In the genomic region with DNA sequence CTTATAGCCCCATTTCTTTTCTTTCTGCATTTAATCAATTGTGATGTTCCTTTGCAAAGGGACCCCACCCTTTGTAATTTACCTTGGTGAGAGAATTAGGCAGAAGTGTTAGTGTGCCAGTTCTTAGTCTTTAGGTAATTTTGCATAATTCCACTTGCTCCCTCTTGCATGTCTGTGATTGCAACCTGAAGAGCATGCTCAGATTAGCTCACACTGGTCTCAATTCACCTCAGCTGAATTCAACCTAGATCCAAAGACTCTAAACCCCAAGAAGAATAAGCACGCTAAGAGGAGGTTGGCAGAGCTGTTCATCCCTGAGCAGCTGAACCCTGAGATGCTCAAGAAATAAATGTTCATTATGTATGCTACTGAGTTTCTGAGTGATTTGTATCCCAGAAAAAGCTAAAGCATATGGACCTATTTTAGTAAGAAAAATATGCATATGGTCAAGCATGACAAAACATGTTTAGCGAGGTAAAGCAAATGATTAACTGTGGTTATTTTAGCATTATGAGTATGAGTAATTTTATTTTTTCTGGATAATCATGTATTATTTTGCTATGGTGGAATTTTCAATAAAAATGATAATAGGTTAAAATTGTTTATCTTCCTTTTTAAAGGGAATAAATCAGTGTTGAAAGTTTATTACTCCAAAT, we compare ENCODE assay signal across 1 cellular context.
TF ChIP-seq lines count a peak whose summit lies in the region.

No MANE protein-coding gene starts in this region.

TF ChIP-seq in GM23338, 12 proteins besides CTCF, POLR2A, EP300 and RAD21 (continued from another document):
- TF ChIP-seq, protein P1, sequence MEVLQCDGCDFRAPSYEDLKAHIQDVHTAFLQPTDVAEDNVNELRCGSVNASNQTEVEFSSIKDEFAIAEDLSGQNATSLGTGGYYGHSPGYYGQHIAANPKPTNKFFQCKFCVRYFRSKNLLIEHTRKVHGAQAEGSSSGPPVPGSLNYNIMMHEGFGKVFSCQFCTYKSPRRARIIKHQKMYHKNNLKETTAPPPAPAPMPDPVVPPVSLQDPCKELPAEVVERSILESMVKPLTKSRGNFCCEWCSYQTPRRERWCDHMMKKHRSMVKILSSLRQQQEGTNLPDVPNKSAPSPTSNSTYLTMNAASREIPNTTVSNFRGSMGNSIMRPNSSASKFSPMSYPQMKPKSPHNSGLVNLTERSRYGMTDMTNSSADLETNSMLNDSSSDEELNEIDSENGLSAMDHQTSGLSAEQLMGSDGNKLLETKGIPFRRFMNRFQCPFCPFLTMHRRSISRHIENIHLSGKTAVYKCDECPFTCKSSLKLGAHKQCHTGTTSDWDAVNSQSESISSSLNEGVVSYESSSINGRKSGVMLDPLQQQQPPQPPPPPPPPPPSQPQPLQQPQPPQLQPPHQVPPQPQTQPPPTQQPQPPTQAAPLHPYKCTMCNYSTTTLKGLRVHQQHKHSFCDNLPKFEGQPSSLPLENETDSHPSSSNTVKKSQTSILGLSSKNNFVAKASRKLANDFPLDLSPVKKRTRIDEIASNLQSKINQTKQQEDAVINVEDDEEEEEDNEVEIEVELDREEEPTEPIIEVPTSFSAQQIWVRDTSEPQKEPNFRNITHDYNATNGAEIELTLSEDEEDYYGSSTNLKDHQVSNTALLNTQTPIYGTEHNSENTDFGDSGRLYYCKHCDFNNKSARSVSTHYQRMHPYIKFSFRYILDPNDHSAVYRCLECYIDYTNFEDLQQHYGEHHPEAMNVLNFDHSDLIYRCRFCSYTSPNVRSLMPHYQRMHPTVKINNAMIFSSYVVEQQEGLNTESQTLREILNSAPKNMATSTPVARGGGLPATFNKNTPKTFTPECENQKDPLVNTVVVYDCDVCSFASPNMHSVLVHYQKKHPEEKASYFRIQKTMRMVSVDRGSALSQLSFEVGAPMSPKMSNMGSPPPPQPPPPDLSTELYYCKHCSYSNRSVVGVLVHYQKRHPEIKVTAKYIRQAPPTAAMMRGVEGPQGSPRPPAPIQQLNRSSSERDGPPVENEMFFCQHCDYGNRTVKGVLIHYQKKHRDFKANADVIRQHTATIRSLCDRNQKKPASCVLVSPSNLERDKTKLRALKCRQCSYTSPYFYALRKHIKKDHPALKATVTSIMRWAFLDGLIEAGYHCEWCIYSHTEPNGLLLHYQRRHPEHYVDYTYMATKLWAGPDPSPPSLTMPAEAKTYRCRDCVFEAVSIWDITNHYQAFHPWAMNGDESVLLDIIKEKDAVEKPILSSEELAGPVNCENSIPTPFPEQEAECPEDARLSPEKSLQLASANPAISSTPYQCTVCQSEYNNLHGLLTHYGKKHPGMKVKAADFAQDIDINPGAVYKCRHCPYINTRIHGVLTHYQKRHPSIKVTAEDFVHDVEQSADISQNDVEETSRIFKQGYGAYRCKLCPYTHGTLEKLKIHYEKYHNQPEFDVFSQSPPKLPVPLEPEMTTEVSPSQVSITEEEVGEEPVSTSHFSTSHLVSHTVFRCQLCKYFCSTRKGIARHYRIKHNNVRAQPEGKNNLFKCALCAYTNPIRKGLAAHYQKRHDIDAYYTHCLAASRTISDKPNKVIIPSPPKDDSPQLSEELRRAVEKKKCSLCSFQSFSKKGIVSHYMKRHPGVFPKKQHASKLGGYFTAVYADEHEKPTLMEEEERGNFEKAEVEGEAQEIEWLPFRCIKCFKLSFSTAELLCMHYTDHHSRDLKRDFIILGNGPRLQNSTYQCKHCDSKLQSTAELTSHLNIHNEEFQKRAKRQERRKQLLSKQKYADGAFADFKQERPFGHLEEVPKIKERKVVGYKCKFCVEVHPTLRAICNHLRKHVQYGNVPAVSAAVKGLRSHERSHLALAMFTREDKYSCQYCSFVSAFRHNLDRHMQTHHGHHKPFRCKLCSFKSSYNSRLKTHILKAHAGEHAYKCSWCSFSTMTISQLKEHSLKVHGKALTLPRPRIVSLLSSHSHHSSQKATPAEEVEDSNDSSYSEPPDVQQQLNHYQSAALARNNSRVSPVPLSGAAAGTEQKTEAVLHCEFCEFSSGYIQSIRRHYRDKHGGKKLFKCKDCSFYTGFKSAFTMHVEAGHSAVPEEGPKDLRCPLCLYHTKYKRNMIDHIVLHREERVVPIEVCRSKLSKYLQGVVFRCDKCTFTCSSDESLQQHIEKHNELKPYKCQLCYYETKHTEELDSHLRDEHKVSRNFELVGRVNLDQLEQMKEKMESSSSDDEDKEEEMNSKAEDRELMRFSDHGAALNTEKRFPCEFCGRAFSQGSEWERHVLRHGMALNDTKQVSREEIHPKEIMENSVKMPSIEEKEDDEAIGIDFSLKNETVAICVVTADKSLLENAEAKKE (CRISPR knock-in tag; IDR thresholded peaks at IDR 0.05), result no peak
- TF ChIP-seq JUNB (IDR thresholded peaks at IDR 0.05; ENCODE audit: unreplicated experiment) (no peak), ZNF331 (CRISPR knock-in tag; IDR thresholded peaks at IDR 0.05; ENCODE audit: low read depth) (no peak), ETS1 (IDR thresholded peaks at IDR 0.05) (no peak), STAT1 (IDR thresholded peaks at IDR 0.05; ENCODE audit: unreplicated experiment) (no peak)
